ENCODE assay signal across 10 cellular contexts in genomic region chr6:18388942-18389341, GRCh38. TPM values are rescaled to one million over a fixed set of nuclear protein-coding genes. Genes with fewer than 3 reads are reported as not detected.
DNase-seq lines count a peak whose midpoint lies in the region; ATAC-seq, FAIRE-seq and TF ChIP-seq lines count a peak whose summit lies in the region.
"Had no signal": no experiment of that assay in that cellular context is flagged by ENCODE, and none has a peak within 500 bp of the region (broad histone marks: within the 10 kb centered on the region; RNA-seq: fewer than 3 reads in every experiment).

No MANE protein-coding gene starts in this region.

- no peaks in the 10 kb centered on the region for H3K27me3 ChIP-seq in keratinocyte (ENCODE audit: control insufficient read depth, extremely low read depth, insufficient read depth, low read length)
- no peaks in the 10 kb centered on the region for H3K27me3 ChIP-seq in stomach
- peaks cover 0 to 47% (median 7%) of the 10 kb centered on the region in 3 experiments for H3K27me3 ChIP-seq in neuronal stem cell (ENCODE audit: control insufficient read depth in 3 of 3, insufficient read depth in 3 of 3, low read depth in 1 of 3, low read length in 3 of 3)

- no peak overlapping the region for H3K18ac ChIP-seq in neuronal stem cell (ENCODE audit: low read length)

- peak overlapping the region; percentile 95 for H3K4me3 Mint-ChIP-seq in activated B cell treated with CpG ODN at 0.5 μM for 24 hours

- peaks cover 14% of the 10 kb centered on the region for H3K36me3 Mint-ChIP-seq in activated B cell treated with CpG ODN at 0.5 μM for 24 hours (ENCODE audit: low read depth)

- no peak overlapping the region for H3K14ac ChIP-seq in neuronal stem cell (ENCODE audit: low read length)

- ATAC-seq in activated B cell treated with CpG ODN at 0.5 μM for 24 hours (ENCODE audit: low read depth) (no peak), HG03432 (IDR thresholded peaks at IDR 0.05; ENCODE audit: unreplicated experiment) (no peak)

- no peak overlapping the region for H3K4ac ChIP-seq in neuronal stem cell (ENCODE audit: low read length)

- intact Hi-C loops in activated B cell treated with CpG ODN at 0.5 μM for 24 hours (cut with micrococcal nuclease) = loop anchor here (5.0 kb wide), 6 partner anchors 53 to 787 kb away; partner anchors contain the start of genes DEK, FAM8A1, KDM1B and KIF13A
- intact Hi-C loops in stomach (cut with DNase I; ENCODE audit: low total_unique reads) = no loop called here

- H2AK5ac ChIP-seq in neuronal stem cell (ENCODE audit: low read depth, low read length) = no peak overlapping the region

- no peaks in the 10 kb centered on the region for H3K79me1 ChIP-seq in neuronal stem cell (ENCODE audit: low read depth, low read length)

- H3K36me3 ChIP-seq in keratinocyte (ENCODE audit: control insufficient read depth in 2 of 2, extremely low read depth in 1 of 2, insufficient read depth in 2 of 2, low read length in 2 of 2) = peaks cover 3 to 4% of the 10 kb centered on the region in 2 experiments
- H3K36me3 ChIP-seq in stomach = no peaks in the 10 kb centered on the region
- no peaks in the 10 kb centered on the region for H3K36me3 ChIP-seq in neuronal stem cell (replicated peaks in 1 of 2; ENCODE audit: control insufficient read depth in 2 of 2, insufficient read depth in 2 of 2, low read length in 2 of 2)

- no peak overlapping the region for H2BK5ac ChIP-seq in neuronal stem cell (ENCODE audit: low read length)

- no peaks in the 10 kb centered on the region for H3K9me1 ChIP-seq in keratinocyte (ENCODE audit: control insufficient read depth, extremely low read depth, insufficient read depth, low read length)

- dilution Hi-C loops in keratinocyte (cut with MboI; ENCODE audit: extremely low pct_ligation_motif_present, low sequenced_read_pairs) = no loop called here

- no peaks in the 10 kb centered on the region for H3K9me3 ChIP-seq in keratinocyte (ENCODE audit: control insufficient read depth, low read depth, low read length)
- no peaks in the 10 kb centered on the region for H3K9me3 ChIP-seq in stomach
- no peaks in the 10 kb centered on the region for H3K9me3 ChIP-seq in neuronal stem cell (replicated peaks in 1 of 2; ENCODE audit: control insufficient read depth in 2 of 2, insufficient read depth in 1 of 2, low read depth in 1 of 2, low read length in 2 of 2)

- H3K27ac Mint-ChIP-seq in activated B cell treated with CpG ODN at 0.5 μM for 24 hours = no peak overlapping the region

- H2BK15ac ChIP-seq in neuronal stem cell (ENCODE audit: low read length) = no peak overlapping the region

- H3K27ac ChIP-seq in keratinocyte (ENCODE audit: control insufficient read depth, insufficient read depth, low read length) = peak overlapping the region; percentile 94
- peak overlapping the region in 4 of 5 donors; percentile 59 to 86 (median 77) for H3K27ac ChIP-seq in stomach
- no peak overlapping the region for H3K27ac ChIP-seq in neuronal stem cell (replicated peaks; ENCODE audit: low read length)

- WGBS in stomach, 5 donors = 5 to 31% (median 13%) methylated on average over 1 of the region's 1 CpG
- no CpG with 5 or more reads among the region's 1 CpG for WGBS in neuronal stem cell (ENCODE audit: extremely low coverage in 2 of 2, insufficient read length in 2 of 2, insufficient replicate concordance in 1 of 2), 2 donors

- TF ChIP-seq CTCF in activated B cell treated with CpG ODN at 0.5 μM for 24 hours (IDR thresholded peaks at IDR 0.05) (no peak), keratinocyte (optimal IDR thresholded peaks at IDR 0.05 in 1 of 3, IDR thresholded peaks at IDR 0.05 in 1 of 3, conservative IDR thresholded peaks at IDR 0.05 in 1 of 3; ENCODE audit: extremely low read depth in 1 of 3, insufficient read depth in 2 of 3, low read length in 3 of 3) (no peak), stomach (IDR thresholded peaks at IDR 0.05) (no peak)

- H3K4me2 ChIP-seq in keratinocyte (ENCODE audit: control insufficient read depth, extremely low read depth, insufficient read depth, low read depth, low read length) = peak overlapping the region; percentile 87
- no peak overlapping the region for H3K4me2 ChIP-seq in neuronal stem cell (ENCODE audit: insufficient read depth, low read length, poor library complexity, severe bottlenecking)

- no peak overlapping the region for H2BK12ac ChIP-seq in neuronal stem cell (ENCODE audit: low read length)

- DNase-seq in H54 (ENCODE audit: insufficient read length, low spot score) = no peak
- no peak for DNase-seq in activated B cell treated with CpG ODN at 0.5 μM for 24 hours
- no peak for DNase-seq in keratinocyte (ENCODE audit: low read depth, low spot score)
- DNase-seq in stomach = no peak
- no peak for DNase-seq in CD1c-positive myeloid dendritic cell (ENCODE audit: extremely low spot score)
- no peak for DNase-seq in AML-193 (lab: John Stamatoyannopoulos, UW)
- DNase-seq in neuronal stem cell (ENCODE audit: low spot score) = no peak
- DNase-seq: activated T-cell treated with anti-CD3 and anti-CD28 coated beads, Interleukin-2, amount 50 U/mL, for 1 hour; occipital lobe had no signal

- peaks cover 45% of the 10 kb centered on the region for H3K79me2 ChIP-seq in keratinocyte (ENCODE audit: control insufficient read depth, insufficient read depth, low read length)

- H2AFZ ChIP-seq in keratinocyte (ENCODE audit: control insufficient read depth, low read length) (no peak overlapping the region), neuronal stem cell (ENCODE audit: low read length) (no peak overlapping the region)

- TF ChIP-seq POLR2A in H54 (IDR thresholded peaks at IDR 0.05; ENCODE audit: low read depth, low read length) = no peak
- TF ChIP-seq POLR2A in stomach (IDR thresholded peaks at IDR 0.05) = no peak

- H4K20me1 ChIP-seq in keratinocyte (ENCODE audit: control insufficient read depth, extremely low read depth, insufficient read depth, low read length) = no peaks in the 10 kb centered on the region

- H3K27me3 Mint-ChIP-seq in activated B cell treated with CpG ODN at 0.5 μM for 24 hours = no peaks in the 10 kb centered on the region

- H3K4me3 ChIP-seq in keratinocyte (ENCODE audit: control insufficient read depth in 2 of 3, extremely low read depth in 1 of 3, insufficient read depth in 2 of 3, low read depth in 1 of 3, low read length in 3 of 3) = peak overlapping the region; percentile 74 to 96 (median 82)
- peak overlapping the region; percentile 48 to 63 (median 58) for H3K4me3 ChIP-seq in stomach
- H3K4me3 ChIP-seq in neuronal stem cell (ENCODE audit: low read length in 2 of 2) = no peak overlapping the region

- H3K9ac ChIP-seq in keratinocyte (ENCODE audit: control insufficient read depth, extremely low read depth, insufficient read depth, low read length) (peak overlapping the region; percentile 86), neuronal stem cell (ENCODE audit: low read depth, low read length, poor library complexity) (no peak overlapping the region)

- peaks cover 33% of the 10 kb centered on the region for H3K4me1 ChIP-seq in keratinocyte (ENCODE audit: control insufficient read depth, extremely low read depth, insufficient read depth, low read length)
- H3K4me1 ChIP-seq in stomach = peaks cover 25 to 78% (median 38%) of the 10 kb centered on the region in 4 donors
- H3K4me1 ChIP-seq in neuronal stem cell (ENCODE audit: control insufficient read depth in 2 of 2, insufficient read depth in 1 of 2, low read depth in 1 of 2, low read length in 2 of 2) = peaks cover 0 to 5% of the 10 kb centered on the region in 2 donors

- H2BK120ac ChIP-seq in neuronal stem cell (ENCODE audit: low read depth, low read length) = no peak overlapping the region

- TF ChIP-seq EP300 in stomach (IDR thresholded peaks at IDR 0.05) = no peak

- POLR2A ChIA-PET in activated B cell treated with CpG ODN at 0.5 μM for 24 hours (lab: Charles Lee) = interaction anchor here (3.4 to 4.3 kb wide), 2 partner anchors 11 to 60 kb away, joined by 30 to 49 read pairs; no protein-coding TSS in a partner anchor

- CTCF ChIA-PET in activated B cell treated with CpG ODN at 0.5 μM for 24 hours (lab: Charles Lee) = interaction anchor here (1.0 kb wide), 1 partner anchor 12 kb away, joined by 3 read pairs; no protein-coding TSS in a partner anchor

- no peak overlapping the region for H4K91ac ChIP-seq in neuronal stem cell (ENCODE audit: low read depth, low read length, poor library complexity)

- no peaks in the 10 kb centered on the region for H3K9me3 Mint-ChIP-seq in activated B cell treated with CpG ODN at 0.5 μM for 24 hours

- no peak overlapping the region for H3K23ac ChIP-seq in neuronal stem cell (ENCODE audit: low read depth, low read length, poor library complexity)

- peak; percentile 83 for FAIRE-seq in H54 (lab: Jason Lieb, UNC)
- FAIRE-seq in keratinocyte (lab: Jason Lieb, UNC) = peak; percentile 32

- H4K8ac ChIP-seq in neuronal stem cell (ENCODE audit: low read depth, low read length) = no peak overlapping the region

- peaks cover 61% of the 10 kb centered on the region for H3K4me1 Mint-ChIP-seq in activated B cell treated with CpG ODN at 0.5 μM for 24 hours

RNA-seq across cellular contexts. Expression of gene RNF144B, which starts 1.8 kb away (rescaled TPM):
- total RNA-seq in activated B cell treated with CpG ODN at 0.5 μM for 24 hours = 12.6 and 13.5 TPM in 2 replicates
- 6.9 to 9.0 TPM (median 8.0 TPM) in 3 replicates for polyA plus RNA-seq in keratinocyte
- polyA plus RNA-seq in keratinocyte (2011; ENCODE audit: low read depth) = 15.1 TPM
- polyA plus RNA-seq in keratinocyte (2011; cell fraction: cytosol; rRNA removed) = 4.7 and 8.6 TPM in 2 replicates
- 9.2 and 11.0 TPM in 2 replicates for polyA plus RNA-seq in keratinocyte (2011; cell fraction: nucleus; rRNA removed)
- polyA plus RNA-seq in keratinocyte (2012; ENCODE audit: low replicate concordance) = 8.5 and 18.1 TPM in 2 replicates
- 17.8 to 28.0 TPM (median 27.5 TPM) in 3 replicates for polyA minus RNA-seq in keratinocyte
- 15.3 TPM for polyA minus RNA-seq in keratinocyte (2011; cell fraction: cytosol; rRNA and poly(A)+ RNA removed)
- 17.6 and 29.7 TPM in 2 replicates for polyA minus RNA-seq in keratinocyte (2011; cell fraction: nucleus; rRNA and poly(A)+ RNA removed)
- total RNA-seq in stomach = 10 to 100 TPM in 3 of 5 donors, 1 to 10 TPM in 2; 1.7 to 81.7 (median 12.5) TPM
- 1 to 10 TPM; 2.1 to 4.8 (median 4.5) TPM for polyA plus RNA-seq in stomach
- polyA plus RNA-seq in neuronal stem cell (2013, experiment 1 of 2) = 0.10 TPM
- 0.11 TPM for polyA plus RNA-seq in neuronal stem cell (2013, experiment 2 of 2)

Comparison
In these comparisons a context has a peak if more than half of its experiments do, and no peak if none do; other contexts are left out.
1. H3K4me3 ChIP-seq: peak in keratinocyte (3 of 3) and stomach (4 of 4); none in neuronal stem cell (0 of 2).